1 cellular context compared by ENCODE assay signal in the genomic region with DNA sequence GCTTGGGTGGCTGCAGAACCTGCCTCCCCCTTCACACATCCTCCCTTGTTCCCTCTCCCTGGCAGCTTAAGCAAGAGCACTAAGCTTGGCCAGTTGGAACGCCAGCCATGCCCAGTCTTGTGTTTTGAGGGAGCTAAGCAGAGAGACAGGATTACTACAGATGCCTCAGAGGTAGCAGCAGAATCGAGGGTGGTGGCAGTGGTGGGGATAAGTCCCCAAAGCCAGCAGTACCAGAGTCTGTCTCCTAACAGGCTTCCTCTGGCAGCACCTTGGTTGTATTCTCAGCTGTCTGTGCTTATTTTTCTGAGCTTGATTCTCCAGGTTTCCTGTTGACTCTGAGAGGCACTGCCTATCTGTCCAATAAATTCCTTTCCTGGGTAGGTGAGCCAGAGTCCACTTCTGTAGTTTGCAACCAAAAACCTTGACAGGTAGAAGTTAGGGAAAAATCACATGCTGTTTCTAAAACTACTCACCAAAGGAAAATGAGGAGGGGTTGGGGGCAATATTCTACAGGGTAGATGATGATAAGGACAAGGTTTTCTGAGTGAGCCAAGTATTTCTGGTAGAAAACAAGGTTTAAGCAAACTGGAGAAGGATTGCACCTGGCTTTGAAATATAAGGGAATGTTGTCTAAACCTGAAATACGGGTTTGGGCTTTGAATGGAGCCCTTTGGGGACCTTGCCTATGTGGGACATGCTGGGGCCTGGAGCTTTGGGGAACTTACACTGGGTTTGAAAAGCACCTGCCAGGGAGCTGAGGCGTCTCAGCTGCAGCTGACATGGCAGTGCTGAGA.
A peak's percentile ranks its signal among the peaks of the same experiment; 100 is the strongest.
TF ChIP-seq lines count a peak whose summit lies in the region.

No MANE protein-coding gene starts in this region.

TF ChIP-seq in HCT116, 20 proteins besides CTCF, POLR2A, EP300 and RAD21 (continued from another document):
- TF ChIP-seq MAX (IDR thresholded peaks at IDR 0.05) = 0 out of 2 replicates have a peak, but pooled peaks have one; percentile 28
- no peak for TF ChIP-seq POLR2AphosphoS5 (IDR thresholded peaks at IDR 0.05; ENCODE audit: low read depth, low read length)
- no peak for TF ChIP-seq EZH2 (IDR thresholded peaks at IDR 0.05)
- TF ChIP-seq ATF3 (IDR thresholded peaks at IDR 0.05) = no peak
- no peak for TF ChIP-seq ZBTB33 (IDR thresholded peaks at IDR 0.05; ENCODE audit: extremely low read depth, insufficient replicate concordance, low read length)
- TF ChIP-seq ZNF274 (IDR thresholded peaks at IDR 0.05; ENCODE audit: low read depth, low read length) = no peak
- TF ChIP-seq ELF1 (IDR thresholded peaks at IDR 0.05; ENCODE audit: borderline replicate concordance, low read depth) = no peak
- TF ChIP-seq CBX3 (IDR thresholded peaks at IDR 0.05; ENCODE audit: low read depth) = peak; percentile 60; the same call in 1 of the 2 replicates
- TF ChIP-seq SRF (IDR thresholded peaks at IDR 0.05; ENCODE audit: low read depth) = no peak
